16 cellular contexts compared by ENCODE assay signal in genomic region chr11:93481279-93481678, GRCh38.
DNase-seq lines count a peak whose midpoint lies in the region; ATAC-seq lines count a peak whose summit lies in the region.
"Had no signal": no experiment of that assay in that cellular context is flagged by ENCODE, and none has a peak within 500 bp of the region (broad histone marks: within the 10 kb centered on the region; RNA-seq: fewer than 3 reads in every experiment).

No MANE protein-coding gene starts in this region.

- no peaks in the 10 kb centered on the region for H3K9me3 Mint-ChIP-seq in stimulated activated naive CD8-positive, alpha-beta T cell treated with anti-CD3 and anti-CD28 coated beads, Interleukin-15, amount 100 ng/mL, for 72 hours
- no peaks in the 10 kb centered on the region for H3K9me3 Mint-ChIP-seq in dendritic cell treated with granulocyte-macrophage colony-stimulating factor and Interleukin-4, amounts not matched to agents 40 ng/mL and 50 ng/mL, for 4 days
- H3K9me3 Mint-ChIP-seq in activated CD4-positive, alpha-beta T cell treated with anti-CD3 and anti-CD28 coated beads, Interleukin-2, amount 10 ng/mL, durations not matched to agents 24 days and 14 days: no peaks in the 10 kb centered on the region

- H3K4me3 Mint-ChIP-seq in stimulated activated naive CD8-positive, alpha-beta T cell treated with anti-CD3 and anti-CD28 coated beads, Interleukin-15, amount 100 ng/mL, for 72 hours: no peak overlapping the region
- H3K4me3 Mint-ChIP-seq in dendritic cell treated with granulocyte-macrophage colony-stimulating factor and Interleukin-4, amounts not matched to agents 40 ng/mL and 50 ng/mL, for 4 days: no peak overlapping the region
- no peak overlapping the region for H3K4me3 Mint-ChIP-seq in activated CD4-positive, alpha-beta T cell treated with anti-CD3 and anti-CD28 coated beads, Interleukin-2, amount 10 ng/mL, durations not matched to agents 24 days and 14 days

- H3K36me3 Mint-ChIP-seq in dendritic cell treated with granulocyte-macrophage colony-stimulating factor and Interleukin-4, amounts not matched to agents 40 ng/mL and 50 ng/mL, for 4 days (ENCODE audit: low read depth): peaks cover 32% of the 10 kb centered on the region
- H3K36me3 Mint-ChIP-seq in activated CD4-positive, alpha-beta T cell treated with anti-CD3 and anti-CD28 coated beads, Interleukin-2, amount 10 ng/mL, durations not matched to agents 24 days and 14 days (ENCODE audit: low read depth): peaks cover 6% of the 10 kb centered on the region

- peak overlapping the region in 1 of 2 donors; percentile 37 for H3K27ac Mint-ChIP-seq in stimulated activated naive CD8-positive, alpha-beta T cell treated with anti-CD3 and anti-CD28 coated beads, Interleukin-15, amount 100 ng/mL, for 72 hours
- peak overlapping the region; percentile 10 for H3K27ac Mint-ChIP-seq in dendritic cell treated with granulocyte-macrophage colony-stimulating factor and Interleukin-4, amounts not matched to agents 40 ng/mL and 50 ng/mL, for 4 days
- no peak overlapping the region for H3K27ac Mint-ChIP-seq in activated CD4-positive, alpha-beta T cell treated with anti-CD3 and anti-CD28 coated beads, Interleukin-2, amount 10 ng/mL, durations not matched to agents 24 days and 14 days

- intact Hi-C loops in dendritic cell treated with granulocyte-macrophage colony-stimulating factor and Interleukin-4, amounts not matched to agents 40 ng/mL and 50 ng/mL, for 4 days (cut with micrococcal nuclease): loop anchor here (5.0 kb wide), 1 partner anchor 61 kb away; the partner anchor contains the start of gene SMCO4
- intact Hi-C loops in left colon (cut with DNase I, micrococcal nuclease): no loop called here
- intact Hi-C loops in activated CD4-positive, alpha-beta T cell treated with anti-CD3 and anti-CD28 coated beads, Interleukin-2, amount 10 ng/mL, durations not matched to agents 24 days and 14 days (cut with micrococcal nuclease): no loop called here

- ATAC-seq in stimulated activated naive CD8-positive, alpha-beta T cell treated with anti-CD3 and anti-CD28 coated beads, Interleukin-15, amount 100 ng/mL, for 72 hours: peak; percentile 38
- no peak for ATAC-seq in stimulated activated naive CD8-positive, alpha-beta T cell treated with anti-CD3 and anti-CD28 coated beads, Interleukin-15, Interleukin-2, amounts not matched to agents 100 U/mL and 50 U/mL, for 24 hours
- ATAC-seq in left colon (peak; percentile 96), GM21576 (IDR thresholded peaks at IDR 0.05; ENCODE audit: unreplicated experiment) (no peak)
- ATAC-seq: Panc1 had no signal

- H3K27me3 Mint-ChIP-seq in stimulated activated naive CD8-positive, alpha-beta T cell treated with anti-CD3 and anti-CD28 coated beads, Interleukin-15, amount 100 ng/mL, for 72 hours: no peaks in the 10 kb centered on the region
- no peaks in the 10 kb centered on the region for H3K27me3 Mint-ChIP-seq in dendritic cell treated with granulocyte-macrophage colony-stimulating factor and Interleukin-4, amounts not matched to agents 40 ng/mL and 50 ng/mL, for 4 days
- no peaks in the 10 kb centered on the region for H3K27me3 Mint-ChIP-seq in activated CD4-positive, alpha-beta T cell treated with anti-CD3 and anti-CD28 coated beads, Interleukin-2, amount 10 ng/mL, durations not matched to agents 24 days and 14 days

- no peak for DNase-seq in stimulated activated naive CD8-positive, alpha-beta T cell treated with anti-CD3 and anti-CD28 coated beads, Interleukin-15, amount 100 ng/mL, for 72 hours
- DNase-seq in stimulated activated naive CD8-positive, alpha-beta T cell treated with anti-CD3 and anti-CD28 coated beads, Interleukin-15, Interleukin-2, amounts not matched to agents 100 U/mL and 50 U/mL, for 24 hours: no peak
- peak; percentile 75 to 85 for DNase-seq in left colon
- no peak for DNase-seq in kidney glomerular epithelial cell (lab: John Stamatoyannopoulos, UW)
- no peak for DNase-seq in activated CD4-positive, alpha-beta T cell treated with anti-CD3 and anti-CD28 coated beads, Interleukin-2, amount 10 ng/mL, durations not matched to agents 24 days and 14 days
- DNase-seq in A172 (ENCODE audit: low spot score): no peak
- DNase-seq: DND-41, GM23248, HCEC 1CT, KBM-7, NCI-H1092, NCI-H524 treated with DMSO at 0.1 percent for 48 hours, SHP77 treated with DMSO at 0.1 percent for 48 hours had no signal

- H3K4me1 Mint-ChIP-seq in stimulated activated naive CD8-positive, alpha-beta T cell treated with anti-CD3 and anti-CD28 coated beads, Interleukin-15, amount 100 ng/mL, for 72 hours: no peaks in the 10 kb centered on the region
- peaks cover 15% of the 10 kb centered on the region for H3K4me1 Mint-ChIP-seq in dendritic cell treated with granulocyte-macrophage colony-stimulating factor and Interleukin-4, amounts not matched to agents 40 ng/mL and 50 ng/mL, for 4 days (ENCODE audit: low read depth)
- H3K4me1 Mint-ChIP-seq in activated CD4-positive, alpha-beta T cell treated with anti-CD3 and anti-CD28 coated beads, Interleukin-2, amount 10 ng/mL, durations not matched to agents 24 days and 14 days: peaks cover 3% of the 10 kb centered on the region

Comparison
In these comparisons a context has a peak if more than half of its experiments do, and no peak if none do; other contexts are left out.
1. ATAC-seq: peak in stimulated activated naive CD8-positive, alpha-beta T cell treated with anti-CD3 and anti-CD28 coated beads, Interleukin-15, amount 100 ng/mL, for 72 hours (single experiment) and left colon (single experiment); none in stimulated activated naive CD8-positive, alpha-beta T cell treated with anti-CD3 and anti-CD28 coated beads, Interleukin-15, Interleukin-2, amounts not matched to agents 100 U/mL and 50 U/mL, for 24 hours (single experiment) and GM21576 (single experiment).
2. DNase-seq: peak in left colon (2 of 2); none in stimulated activated naive CD8-positive, alpha-beta T cell treated with anti-CD3 and anti-CD28 coated beads, Interleukin-15, amount 100 ng/mL, for 72 hours (0 of 2), stimulated activated naive CD8-positive, alpha-beta T cell treated with anti-CD3 and anti-CD28 coated beads, Interleukin-15, Interleukin-2, amounts not matched to agents 100 U/mL and 50 U/mL, for 24 hours (single experiment), kidney glomerular epithelial cell (single experiment), activated CD4-positive, alpha-beta T cell treated with anti-CD3 and anti-CD28 coated beads, Interleukin-2, amount 10 ng/mL, durations not matched to agents 24 days and 14 days (single experiment) and A172 (single experiment).